Comparison of ENCODE assay signal across 10 cellular contexts in genomic region chr15:65384505-65384894, GRCh38. TPM values are rescaled to one million over a fixed set of nuclear protein-coding genes. Genes with fewer than 3 reads are reported as not detected.
DNase-seq lines count a peak whose midpoint lies in the region; ATAC-seq, FAIRE-seq and TF ChIP-seq lines count a peak whose summit lies in the region.
"Had no signal": no experiment of that assay in that cellular context is flagged by ENCODE, and none has a peak within 500 bp of the region (broad histone marks: within the 10 kb centered on the region; RNA-seq: fewer than 3 reads in every experiment).

No MANE protein-coding gene starts in this region.

- no peak overlapping the region for H3K27ac Mint-ChIP-seq in activated T-helper 1 cell treated with anti-CD3 and anti-CD28 coated beads, Interleukin-12 subunit alpha, Interleukin-12 subunit beta, Interleukin-2, Interleukin-4 antibody, amounts not matched to agents 30 ng/mL and 10 ng/mL and 1 ng/mL, durations not matched to agents 14 hours and 24 hours and 36 hours
- peak overlapping the region; percentile 51 for H3K27ac Mint-ChIP-seq in memory B cell

- TF ChIP-seq RAD21 in A549 (conservative IDR thresholded peaks at IDR 0.05 in 1 of 2, IDR thresholded peaks at IDR 0.05 in 1 of 2): no peak

- no peak for TF ChIP-seq CTCF in A549 (IDR thresholded peaks at IDR 0.05)

- H3K9me3 Mint-ChIP-seq in activated T-helper 1 cell treated with anti-CD3 and anti-CD28 coated beads, Interleukin-12 subunit alpha, Interleukin-12 subunit beta, Interleukin-2, Interleukin-4 antibody, amounts not matched to agents 30 ng/mL and 10 ng/mL and 1 ng/mL, durations not matched to agents 14 hours and 24 hours and 36 hours: no peaks in the 10 kb centered on the region
- no peaks in the 10 kb centered on the region for H3K9me3 Mint-ChIP-seq in memory B cell

- H3K4me1 ChIP-seq in A549: peaks cover 12% of the 10 kb centered on the region; the same call in 2 of the 3 replicates

- CTCF ChIA-PET in A549 (lab: Yijun Ruan, JAX): interaction anchor here (0.8 to 42.0 kb wide), 24 partner anchors 7 to 785 kb away, joined by 3 to 772 read pairs (median 8); partner anchors contain the start of genes CILP, CLPX, HACD3 and IGDCC3

- peak overlapping the region in 1 of 2 experiments; percentile 77; a peak in 3 of 6 replicates for H3K27ac ChIP-seq in A549

- peaks cover 11% of the 10 kb centered on the region for H3K4me1 Mint-ChIP-seq in activated T-helper 1 cell treated with anti-CD3 and anti-CD28 coated beads, Interleukin-12 subunit alpha, Interleukin-12 subunit beta, Interleukin-2, Interleukin-4 antibody, amounts not matched to agents 30 ng/mL and 10 ng/mL and 1 ng/mL, durations not matched to agents 14 hours and 24 hours and 36 hours (ENCODE audit: low read depth)
- H3K4me1 Mint-ChIP-seq in memory B cell: peaks cover 9% of the 10 kb centered on the region

- FAIRE-seq in A549 (lab: Jason Lieb, UNC): no peak

- H3K27me3 Mint-ChIP-seq in activated T-helper 1 cell treated with anti-CD3 and anti-CD28 coated beads, Interleukin-12 subunit alpha, Interleukin-12 subunit beta, Interleukin-2, Interleukin-4 antibody, amounts not matched to agents 30 ng/mL and 10 ng/mL and 1 ng/mL, durations not matched to agents 14 hours and 24 hours and 36 hours (ENCODE audit: insufficient read depth): peaks cover 31% of the 10 kb centered on the region
- peaks cover 18% of the 10 kb centered on the region for H3K27me3 Mint-ChIP-seq in memory B cell

- DNase-seq in A549 (ENCODE audit: low read depth in 1 of 2, low spot score in 1 of 2) (no peak), memory B cell (ENCODE audit: low spot score in 2 of 2) (no peak), AG20443 (ENCODE audit: low spot score) (no peak), HT-29 (ENCODE audit: low spot score) (no peak), left lobe of liver (ENCODE audit: low spot score) (no peak)
- no peak for DNase-seq in activated T-helper 1 cell treated with anti-CD3 and anti-CD28 coated beads, Interleukin-12 subunit alpha, Interleukin-12 subunit beta, Interleukin-2, Interleukin-4 antibody, amounts not matched to agents 30 ng/mL and 10 ng/mL and 1 ng/mL, durations not matched to agents 14 hours and 24 hours and 36 hours (ENCODE audit: low spot score)

- peak overlapping the region; percentile 83 for H3K4me3 Mint-ChIP-seq in activated T-helper 1 cell treated with anti-CD3 and anti-CD28 coated beads, Interleukin-12 subunit alpha, Interleukin-12 subunit beta, Interleukin-2, Interleukin-4 antibody, amounts not matched to agents 30 ng/mL and 10 ng/mL and 1 ng/mL, durations not matched to agents 14 hours and 24 hours and 36 hours
- H3K4me3 Mint-ChIP-seq in memory B cell: peak overlapping the region; percentile 92

- WGBS in A549 (ENCODE audit: missing lambda C conversion rate): 49% methylated on average over 4 of the region's 4 CpGs

- TF ChIP-seq POLR2A in A549 (IDR thresholded peaks at IDR 0.05; ENCODE audit: low read length): no peak

- no peak overlapping the region for H3K4me3 ChIP-seq in A549

- ATAC-seq in A549 (peak; percentile 4 to 14; a peak in 3 of 6 replicates), GM19035 (IDR thresholded peaks at IDR 0.05; ENCODE audit: unreplicated experiment) (peak; percentile 9), memory B cell (ENCODE audit: low read depth) (peak; percentile 7), GM18867 (IDR thresholded peaks at IDR 0.05; ENCODE audit: unreplicated experiment) (no peak), left lobe of liver (no peak)

- POLR2A ChIA-PET in A549 (lab: Yijun Ruan, JAX): interaction anchor here (1.0 to 1.5 kb wide), 2 partner anchors 80 to 485 kb away, joined by 4 to 6 read pairs; partner anchors contain the start of gene RNU5B-1

- TF ChIP-seq EP300 in A549 (IDR thresholded peaks at IDR 0.05): no peak

- no peaks in the 10 kb centered on the region for H3K9me3 ChIP-seq in A549

- intact Hi-C loops in activated T-helper 1 cell treated with anti-CD3 and anti-CD28 coated beads, Interleukin-12 subunit alpha, Interleukin-12 subunit beta, Interleukin-2, Interleukin-4 antibody, amounts not matched to agents 30 ng/mL and 10 ng/mL and 1 ng/mL, durations not matched to agents 14 hours and 24 hours and 36 hours (cut with micrococcal nuclease): loop anchor here (2.0 kb wide), 1 partner anchor 16 kb away; no protein-coding TSS in a partner anchor

- peak overlapping the region; percentile 78 for H3K4me2 ChIP-seq in A549

- H3K36me3 Mint-ChIP-seq in activated T-helper 1 cell treated with anti-CD3 and anti-CD28 coated beads, Interleukin-12 subunit alpha, Interleukin-12 subunit beta, Interleukin-2, Interleukin-4 antibody, amounts not matched to agents 30 ng/mL and 10 ng/mL and 1 ng/mL, durations not matched to agents 14 hours and 24 hours and 36 hours (ENCODE audit: low read depth): no peaks in the 10 kb centered on the region
- no peaks in the 10 kb centered on the region for H3K36me3 Mint-ChIP-seq in memory B cell

TF ChIP-seq in A549, 52 proteins besides CTCF, POLR2A, EP300 and RAD21:
- TF ChIP-seq FOXS1 (CRISPR knock-in tag; IDR thresholded peaks at IDR 0.05) (no peak), NFE2L2 (conservative IDR thresholded peaks at IDR 0.05; ENCODE audit: low read length) (0 out of 2 replicates have a peak, but pooled peaks have one; percentile 1)

RNA-seq across cellular contexts. Expression of gene IGDCC3, which starts 6.7 kb away (rescaled TPM):
- polyA plus RNA-seq in A549 (2011; rRNA removed): 0.04 TPM in 1 of 2 replicates, not detected in the other
- polyA plus RNA-seq in A549 (2012; cell fraction: cytosol; rRNA removed): 0.04 and 0.09 TPM in 2 replicates
- 0.11 and 0.20 TPM in 2 replicates for polyA plus RNA-seq in A549 (2012; cell fraction: nucleus; rRNA removed)
- 0.04 to 0.12 TPM (median 0.11 TPM) in 3 replicates for polyA plus RNA-seq in A549 (2017; fragmentation: RNase III; extraction: RNeasy Plus Mini Kit Qiagen cat#74134 plus additional on column Dnase treatment)
- not detected in 2 replicates for polyA minus RNA-seq in A549 (2011; rRNA and poly(A)+ RNA removed)
- total RNA-seq in activated T-helper 1 cell treated with anti-CD3 and anti-CD28 coated beads, Interleukin-12 subunit alpha, Interleukin-12 subunit beta, Interleukin-2, Interleukin-4 antibody, amounts not matched to agents 30 ng/mL and 10 ng/mL and 1 ng/mL, durations not matched to agents 14 hours and 24 hours and 36 hours: not detected in 2 replicates
- total RNA-seq in HT-29 (2014; rRNA removed; shearing (Covaris generic)): not detected in 2 replicates
- total RNA-seq in left lobe of liver: 0.23 TPM
- total RNA-seq: aorta, posterior vena cava had no signal
- polyA plus RNA-seq: aorta had no signal

RNA-seq across cellular contexts. Expression of gene IGDCC4, which starts 38.2 kb away (rescaled TPM):
- 5.2 and 5.4 TPM in 2 replicates for polyA plus RNA-seq in A549 (2011; rRNA removed)
- 1.9 and 2.7 TPM in 2 replicates for polyA plus RNA-seq in A549 (2012; cell fraction: cytosol; rRNA removed)
- polyA plus RNA-seq in A549 (2012; cell fraction: nucleus; rRNA removed): 8.1 and 9.1 TPM in 2 replicates
- 3.8 to 4.2 TPM (median 3.9 TPM) in 3 replicates for polyA plus RNA-seq in A549 (2017; fragmentation: RNase III; extraction: RNeasy Plus Mini Kit Qiagen cat#74134 plus additional on column Dnase treatment)
- 5.7 and 9.3 TPM in 2 replicates for polyA minus RNA-seq in A549 (2011; rRNA and poly(A)+ RNA removed)
- total RNA-seq in activated T-helper 1 cell treated with anti-CD3 and anti-CD28 coated beads, Interleukin-12 subunit alpha, Interleukin-12 subunit beta, Interleukin-2, Interleukin-4 antibody, amounts not matched to agents 30 ng/mL and 10 ng/mL and 1 ng/mL, durations not matched to agents 14 hours and 24 hours and 36 hours: 0.37 and 0.52 TPM in 2 replicates
- not detected in 2 replicates for total RNA-seq in HT-29 (2014; rRNA removed; shearing (Covaris generic))
- total RNA-seq in left lobe of liver: 0.15 TPM
- polyA plus RNA-seq: aorta had no signal

Comparison
In these comparisons a context has a peak if more than half of its experiments do, and no peak if none do; other contexts are left out.
1. ATAC-seq: peak in A549 (2 of 2), GM19035 (single experiment) and memory B cell (single experiment); none in GM18867 (single experiment) and left lobe of liver (single experiment).